Comparison of ENCODE assay signal across 9 cellular contexts in the genomic region with DNA sequence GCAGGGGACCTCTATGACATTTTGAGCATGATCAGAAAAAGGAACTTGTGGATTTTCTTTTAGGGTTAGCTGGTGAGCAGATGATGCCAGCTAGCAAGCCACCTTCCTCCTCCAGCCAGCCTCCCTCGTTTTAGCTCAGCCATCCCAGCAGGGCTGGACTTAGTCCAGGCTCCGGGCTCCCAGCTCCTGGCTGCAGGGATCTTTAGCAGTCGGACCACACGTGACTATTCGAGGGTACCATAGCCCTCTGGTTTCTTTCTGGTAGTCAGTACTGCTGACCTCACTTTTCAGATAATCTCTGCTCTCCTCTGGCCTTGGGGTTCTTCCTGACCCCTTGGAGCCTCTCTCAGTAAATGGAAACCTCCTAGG. TPM values are rescaled to one million over a fixed set of nuclear protein-coding genes. Genes with fewer than 3 reads are reported as not detected.
DNase-seq lines count a peak whose midpoint lies in the region; ATAC-seq and TF ChIP-seq lines count a peak whose summit lies in the region.
"Had no signal": no experiment of that assay in that cellular context is flagged by ENCODE, and none has a peak within 500 bp of the region (broad histone marks: within the 10 kb centered on the region; RNA-seq: fewer than 3 reads in every experiment).

No MANE protein-coding gene starts in this region.

- H3K4me1 Mint-ChIP-seq in activated CD8-positive, alpha-beta T cell treated with anti-CD3 and anti-CD28 coated beads, Interleukin-2, amount 10 ng/mL, durations not matched to agents 7 days and 5 days (ENCODE audit: low read depth) = peaks cover 91% of the 10 kb centered on the region
- peaks cover 78 to 81% of the 10 kb centered on the region in 2 donors for H3K4me1 Mint-ChIP-seq in natural killer cell

- POLR2A ChIA-PET in activated CD8-positive, alpha-beta T cell treated with anti-CD3 and anti-CD28 coated beads, Interleukin-2, amount 10 ng/mL, durations not matched to agents 7 days and 5 days (lab: Charles Lee) = interaction anchor here (0.6 to 5.7 kb wide), 7 partner anchors 13 to 198 kb away, joined by 3 to 29 read pairs (median 11); no protein-coding TSS in a partner anchor

- no peak for TF ChIP-seq CTCF in DOHH2 (IDR thresholded peaks at IDR 0.05; ENCODE audit: low read depth, low read length, poor library complexity, severe bottlenecking)
- no peak for TF ChIP-seq CTCF in natural killer cell (IDR thresholded peaks at IDR 0.05)

- H3K4me3 ChIP-seq in DOHH2 (ENCODE audit: low read length) (peak overlapping the region; percentile 49), HAP-1 (no peak overlapping the region)
- H3K4me3 ChIP-seq: K562 had no signal

- H3K9me3 ChIP-seq in DOHH2 (ENCODE audit: control insufficient read depth, insufficient read depth, low read length) = no peaks in the 10 kb centered on the region
- no peaks in the 10 kb centered on the region for H3K9me3 ChIP-seq in HAP-1

- ATAC-seq in GM21717 (IDR thresholded peaks at IDR 0.05; ENCODE audit: unreplicated experiment) (peak; percentile 11), natural killer cell (peak in 1 of 3 donors; percentile 36)
- no peak for ATAC-seq in activated CD8-positive, alpha-beta T cell treated with anti-CD3 and anti-CD28 coated beads, Interleukin-2, amount 10 ng/mL, durations not matched to agents 7 days and 5 days
- ATAC-seq: K562 had no signal

- H3K27me3 Mint-ChIP-seq in activated CD8-positive, alpha-beta T cell treated with anti-CD3 and anti-CD28 coated beads, Interleukin-2, amount 10 ng/mL, durations not matched to agents 7 days and 5 days (ENCODE audit: low read depth) = no peaks in the 10 kb centered on the region
- H3K27me3 Mint-ChIP-seq in natural killer cell (ENCODE audit: low read depth in 2 of 2) = no peaks in the 10 kb centered on the region

- no peaks in the 10 kb centered on the region for H3K9me2 ChIP-seq in DOHH2 (replicated peaks; ENCODE audit: control insufficient read depth, low read length)

- peaks cover 6% of the 10 kb centered on the region; the same call in 1 of the 2 replicates for H4K20me1 ChIP-seq in DOHH2 (ENCODE audit: control insufficient read depth, insufficient read depth, low read depth, low read length)

- no peaks in the 10 kb centered on the region for H3K36me3 ChIP-seq in DOHH2 (ENCODE audit: control insufficient read depth, low read length)
- no peaks in the 10 kb centered on the region; the same call in 1 of the 2 replicates for H3K36me3 ChIP-seq in HAP-1 (replicated peaks)

- intact Hi-C loops in natural killer cell (cut with micrococcal nuclease) = loop anchor here (2.0 kb wide), 1 partner anchor 30 kb away; no protein-coding TSS in a partner anchor
- intact Hi-C loops in posterior vena cava (cut with DNase I) = no loop called here

- H3K27me3 ChIP-seq in DOHH2 (ENCODE audit: control insufficient read depth, low read length) (no peaks in the 10 kb centered on the region), HAP-1 (ENCODE audit: low read depth) (no peaks in the 10 kb centered on the region)

- peak overlapping the region; percentile 25; the same call in 1 of the 2 replicates for H3K27ac ChIP-seq in DOHH2 (ENCODE audit: low read depth, low read length)

- H3K27ac Mint-ChIP-seq in activated CD8-positive, alpha-beta T cell treated with anti-CD3 and anti-CD28 coated beads, Interleukin-2, amount 10 ng/mL, durations not matched to agents 7 days and 5 days = peak overlapping the region; percentile 85
- H3K27ac Mint-ChIP-seq in natural killer cell = peak overlapping the region; percentile 87

- CTCF ChIA-PET in activated CD8-positive, alpha-beta T cell treated with anti-CD3 and anti-CD28 coated beads, Interleukin-2, amount 10 ng/mL, durations not matched to agents 7 days and 5 days (lab: Charles Lee) = interaction anchor here (1.0 to 4.3 kb wide), 10 partner anchors 11 to 318 kb away, joined by 3 to 29 read pairs (median 6); no protein-coding TSS in a partner anchor

- H3K79me2 ChIP-seq in DOHH2 (ENCODE audit: control insufficient read depth, low read length) = peaks cover 49% of the 10 kb centered on the region

- DNase-seq in activated CD8-positive, alpha-beta T cell treated with anti-CD3 and anti-CD28 coated beads, Interleukin-2, amount 10 ng/mL, durations not matched to agents 7 days and 5 days = no peak
- no peak for DNase-seq in natural killer cell
- DNase-seq in HAP-1 (ENCODE audit: low spot score in 2 of 2) = no peak
- no peak for DNase-seq in posterior vena cava (ENCODE audit: low spot score)
- DNase-seq in NCI-H2107 treated with DMSO at 0.1 percent for 48 hours (lab: John Stamatoyannopoulos, UW; ENCODE audit: unreplicated experiment) = no peak
- DNase-seq: DMS79 treated with DMSO at 0.1 percent for 48 hours had no signal

- H3F3A ChIP-seq in DOHH2 (ENCODE audit: control insufficient read depth, insufficient read depth) = no peaks in the 10 kb centered on the region

- H3K4me1 ChIP-seq in DOHH2 (ENCODE audit: control insufficient read depth, low read length) = peaks cover 27% of the 10 kb centered on the region
- no peaks in the 10 kb centered on the region for H3K4me1 ChIP-seq in HAP-1

- peaks cover 50% of the 10 kb centered on the region for H3K36me3 Mint-ChIP-seq in activated CD8-positive, alpha-beta T cell treated with anti-CD3 and anti-CD28 coated beads, Interleukin-2, amount 10 ng/mL, durations not matched to agents 7 days and 5 days (ENCODE audit: low read depth)
- H3K36me3 Mint-ChIP-seq in natural killer cell = no peaks in the 10 kb centered on the region

- H3K4me3 Mint-ChIP-seq in activated CD8-positive, alpha-beta T cell treated with anti-CD3 and anti-CD28 coated beads, Interleukin-2, amount 10 ng/mL, durations not matched to agents 7 days and 5 days = peak overlapping the region; percentile 63
- peak overlapping the region; percentile 84 for H3K4me3 Mint-ChIP-seq in natural killer cell

- H3K9me3 Mint-ChIP-seq in activated CD8-positive, alpha-beta T cell treated with anti-CD3 and anti-CD28 coated beads, Interleukin-2, amount 10 ng/mL, durations not matched to agents 7 days and 5 days (ENCODE audit: insufficient read depth) = no peaks in the 10 kb centered on the region
- H3K9me3 Mint-ChIP-seq in natural killer cell = no peaks in the 10 kb centered on the region

- H3K4me2 ChIP-seq in DOHH2 (ENCODE audit: low read length) = peak overlapping the region; percentile 61

- in situ Hi-C loops in HAP-1 (cut with MboI; ENCODE audit: low sequenced_read_pairs) = no loop called here

RNA-seq across cellular contexts. Expression of a gene that starts 31.8 kb away (rescaled TPM):
- total RNA-seq in activated CD8-positive, alpha-beta T cell treated with anti-CD3 and anti-CD28 coated beads, Interleukin-2, amount 10 ng/mL, durations not matched to agents 7 days and 5 days = 10 to 100 TPM; 60.7 to 61.3 TPM
- total RNA-seq in natural killer cell (10 to 100 TPM; 34.1 to 50.8 (median 43.0) TPM), posterior vena cava (10 to 100 TPM; 32.8 to 42.6 TPM)
